Comparison of ENCODE assay signal across 10 cellular contexts in genomic region chr11:134275188-134275533, GRCh38. TPM values are rescaled to one million over a fixed set of nuclear protein-coding genes. Genes with fewer than 3 reads are reported as not detected.
A peak's percentile ranks its signal among the peaks of the same experiment; 100 is the strongest.
DNase-seq lines count a peak whose midpoint lies in the region; ATAC-seq lines count a peak whose summit lies in the region.
"Had no signal": no experiment of that assay in that cellular context is flagged by ENCODE, and none has a peak within 500 bp of the region (broad histone marks: within the 10 kb centered on the region; RNA-seq: fewer than 3 reads in every experiment).

No MANE protein-coding gene starts in this region.

- 16% methylated on average over 5 of the region's 5 CpGs for WGBS in thymus
- no CpG with 5 or more reads among the region's 5 CpGs for WGBS in mesenchymal stem cell

- H3K9me3 ChIP-seq in iPS-18c (ENCODE audit: control insufficient read depth, insufficient read depth, low read length) (no peaks in the 10 kb centered on the region), thymus (ENCODE audit: control insufficient read depth) (peaks cover 4% of the 10 kb centered on the region), mesenchymal stem cell (ENCODE audit: control insufficient read depth, low read length) (no peaks in the 10 kb centered on the region)

- H3K4ac ChIP-seq in mesenchymal stem cell (ENCODE audit: low read depth in 1 of 2, low read length in 2 of 2), result no peak overlapping the region

- H3K36me3 ChIP-seq in thymus (ENCODE audit: control insufficient read depth, insufficient read depth) (no peaks in the 10 kb centered on the region), mesenchymal stem cell (ENCODE audit: control insufficient read depth in 1 of 2, insufficient read depth in 2 of 2, low read depth in 1 of 2, low read length in 2 of 2) (no peaks in the 10 kb centered on the region)

- H3K4me3 Mint-ChIP-seq in activated T-cell treated with anti-CD3 and anti-CD28 coated beads, Interleukin-2, amount 50 U/mL, for 72 hours, result peak overlapping the region; percentile 95 to 98
- peak overlapping the region; percentile 96 for H3K4me3 Mint-ChIP-seq in activated T-helper 1 cell treated with anti-CD3 and anti-CD28 coated beads, Interleukin-12 subunit alpha, Interleukin-12 subunit beta, Interleukin-2, Interleukin-4 antibody, amounts not matched to agents 30 ng/mL and 10 ng/mL and 1 ng/mL, durations not matched to agents 14 hours and 24 hours and 36 hours

- no peaks in the 10 kb centered on the region for H3K79me1 ChIP-seq in mesenchymal stem cell (replicated peaks; ENCODE audit: low read length, poor library complexity, severe bottlenecking)

- H3K4me3 ChIP-seq in iPS-18c (ENCODE audit: insufficient read depth, low read depth, low read length) (peak overlapping the region; percentile 78), thymus (ENCODE audit: low read length) (peak overlapping the region; percentile 63), mesenchymal stem cell (ENCODE audit: insufficient read depth in 1 of 2, low read depth in 1 of 2, low read length in 2 of 2) (no peak overlapping the region)

- intact Hi-C loops in activated T-helper 1 cell treated with anti-CD3 and anti-CD28 coated beads, Interleukin-12 subunit alpha, Interleukin-12 subunit beta, Interleukin-2, Interleukin-4 antibody, amounts not matched to agents 30 ng/mL and 10 ng/mL and 1 ng/mL, durations not matched to agents 14 hours and 24 hours and 36 hours (cut with micrococcal nuclease), result loop anchor here (1.0 to 5.0 kb wide), 4 partner anchors 13 to 328 kb away; partner anchors contain the start of genes ACAD8 and THYN1

- H3K9ac ChIP-seq in mesenchymal stem cell (ENCODE audit: low read length), result no peak overlapping the region

- H2BK120ac ChIP-seq in mesenchymal stem cell (ENCODE audit: low read depth, low read length), result no peak overlapping the region

- H3K27ac ChIP-seq in thymus (ENCODE audit: low read depth) (no peak overlapping the region), mesenchymal stem cell (ENCODE audit: low read length, poor library complexity, severe bottlenecking) (no peak overlapping the region)
- H3K27ac ChIP-seq: HL-60 had no signal

- no peak overlapping the region for H3K4me2 ChIP-seq in mesenchymal stem cell (ENCODE audit: low read length, poor library complexity, severe bottlenecking)

- H3K23ac ChIP-seq in mesenchymal stem cell (ENCODE audit: low read length in 2 of 2), result no peak overlapping the region

- no peak for DNase-seq in activated T-cell treated with anti-CD3 and anti-CD28 coated beads, Interleukin-2, amount 50 U/mL, for 72 hours
- no peak for DNase-seq in activated T-cell treated with anti-CD3 and anti-CD28 coated beads, Interleukin-2, amount 50 U/mL, for 1 hour
- DNase-seq in activated T-helper 1 cell treated with anti-CD3 and anti-CD28 coated beads, Interleukin-12 subunit alpha, Interleukin-12 subunit beta, Interleukin-2, Interleukin-4 antibody, amounts not matched to agents 30 ng/mL and 10 ng/mL and 1 ng/mL, durations not matched to agents 14 hours and 24 hours and 36 hours (ENCODE audit: low spot score), result no peak
- no peak for DNase-seq in mesenchymal stem cell
- DNase-seq: T1000 had no signal

- H3K4me1 ChIP-seq in thymus (ENCODE audit: control insufficient read depth, insufficient read depth, low read length) (peaks cover 7% of the 10 kb centered on the region), mesenchymal stem cell (ENCODE audit: control insufficient read depth, insufficient read depth, low read depth, low read length) (peaks cover 17% of the 10 kb centered on the region)

- peaks cover 50% of the 10 kb centered on the region for H3K4me1 Mint-ChIP-seq in activated T-cell treated with anti-CD3 and anti-CD28 coated beads, Interleukin-2, amount 50 U/mL, for 72 hours (ENCODE audit: low read depth)
- peaks cover 59% of the 10 kb centered on the region for H3K4me1 Mint-ChIP-seq in activated T-helper 1 cell treated with anti-CD3 and anti-CD28 coated beads, Interleukin-12 subunit alpha, Interleukin-12 subunit beta, Interleukin-2, Interleukin-4 antibody, amounts not matched to agents 30 ng/mL and 10 ng/mL and 1 ng/mL, durations not matched to agents 14 hours and 24 hours and 36 hours (ENCODE audit: low read depth)

- no peaks in the 10 kb centered on the region for H3K9me3 Mint-ChIP-seq in activated T-cell treated with anti-CD3 and anti-CD28 coated beads, Interleukin-2, amount 50 U/mL, for 72 hours
- H3K9me3 Mint-ChIP-seq in activated T-helper 1 cell treated with anti-CD3 and anti-CD28 coated beads, Interleukin-12 subunit alpha, Interleukin-12 subunit beta, Interleukin-2, Interleukin-4 antibody, amounts not matched to agents 30 ng/mL and 10 ng/mL and 1 ng/mL, durations not matched to agents 14 hours and 24 hours and 36 hours, result no peaks in the 10 kb centered on the region

- no peak overlapping the region for H3K14ac ChIP-seq in mesenchymal stem cell (ENCODE audit: low read length in 2 of 2)

- H3K27me3 ChIP-seq in thymus (ENCODE audit: control insufficient read depth, insufficient read depth) (peaks cover 26% of the 10 kb centered on the region), mesenchymal stem cell (ENCODE audit: control insufficient read depth in 1 of 2, insufficient read depth in 1 of 2, low read length in 2 of 2) (peaks cover 73 to 88% of the 10 kb centered on the region in 2 experiments)

- ATAC-seq in activated T-cell treated with anti-CD3 and anti-CD28 coated beads, Interleukin-2, amount 50 U/mL, for 72 hours (replicated peaks in 1 of 2), result no peak
- ATAC-seq in GM18909 (IDR thresholded peaks at IDR 0.05; ENCODE audit: poor library complexity, unreplicated experiment), result no peak
- ATAC-seq in HG03175 (IDR thresholded peaks at IDR 0.05; ENCODE audit: unreplicated experiment), result no peak

- no peak overlapping the region for H4K8ac ChIP-seq in mesenchymal stem cell (ENCODE audit: low read length)

- H2AFZ ChIP-seq in mesenchymal stem cell (ENCODE audit: low read depth, low read length), result no peak overlapping the region

- H2AK5ac ChIP-seq in mesenchymal stem cell (ENCODE audit: low read length, severe bottlenecking), result no peak overlapping the region

- peaks cover 5 to 8% of the 10 kb centered on the region in 2 donors for H3K36me3 Mint-ChIP-seq in activated T-cell treated with anti-CD3 and anti-CD28 coated beads, Interleukin-2, amount 50 U/mL, for 72 hours (ENCODE audit: insufficient read depth in 2 of 2)
- peaks cover 17% of the 10 kb centered on the region for H3K36me3 Mint-ChIP-seq in activated T-helper 1 cell treated with anti-CD3 and anti-CD28 coated beads, Interleukin-12 subunit alpha, Interleukin-12 subunit beta, Interleukin-2, Interleukin-4 antibody, amounts not matched to agents 30 ng/mL and 10 ng/mL and 1 ng/mL, durations not matched to agents 14 hours and 24 hours and 36 hours (ENCODE audit: low read depth)

- no peak overlapping the region for H2BK15ac ChIP-seq in mesenchymal stem cell (ENCODE audit: low read depth, poor library complexity, severe bottlenecking)

- no peak overlapping the region for H2BK12ac ChIP-seq in mesenchymal stem cell (ENCODE audit: low read length in 2 of 2)

- no peak overlapping the region for H3K18ac ChIP-seq in mesenchymal stem cell (ENCODE audit: low read depth in 1 of 2, low read length in 2 of 2)

- H3K27ac Mint-ChIP-seq in activated T-cell treated with anti-CD3 and anti-CD28 coated beads, Interleukin-2, amount 50 U/mL, for 72 hours, result peak overlapping the region; percentile 97
- peak overlapping the region; percentile 93 for H3K27ac Mint-ChIP-seq in activated T-helper 1 cell treated with anti-CD3 and anti-CD28 coated beads, Interleukin-12 subunit alpha, Interleukin-12 subunit beta, Interleukin-2, Interleukin-4 antibody, amounts not matched to agents 30 ng/mL and 10 ng/mL and 1 ng/mL, durations not matched to agents 14 hours and 24 hours and 36 hours

- H2BK5ac ChIP-seq in mesenchymal stem cell (ENCODE audit: low read depth, low read length, poor library complexity, severe bottlenecking), result no peak overlapping the region

- no peak overlapping the region for H4K91ac ChIP-seq in mesenchymal stem cell (ENCODE audit: low read length)

- H3K27me3 Mint-ChIP-seq in activated T-cell treated with anti-CD3 and anti-CD28 coated beads, Interleukin-2, amount 50 U/mL, for 72 hours (ENCODE audit: low read depth), result no peaks in the 10 kb centered on the region
- H3K27me3 Mint-ChIP-seq in activated T-helper 1 cell treated with anti-CD3 and anti-CD28 coated beads, Interleukin-12 subunit alpha, Interleukin-12 subunit beta, Interleukin-2, Interleukin-4 antibody, amounts not matched to agents 30 ng/mL and 10 ng/mL and 1 ng/mL, durations not matched to agents 14 hours and 24 hours and 36 hours (ENCODE audit: insufficient read depth), result peaks cover 2% of the 10 kb centered on the region

RNA-seq across cellular contexts. Expression of gene GLB1L3, which starts 1.0 kb away (rescaled TPM):
- 10 to 100 TPM; 13.0 to 13.6 TPM for total RNA-seq in activated T-cell treated with anti-CD3 and anti-CD28 coated beads, Interleukin-2, amount 50 U/mL, for 72 hours
- total RNA-seq in activated T-helper 1 cell treated with anti-CD3 and anti-CD28 coated beads, Interleukin-12 subunit alpha, Interleukin-12 subunit beta, Interleukin-2, Interleukin-4 antibody, amounts not matched to agents 30 ng/mL and 10 ng/mL and 1 ng/mL, durations not matched to agents 14 hours and 24 hours and 36 hours, result 14.6 and 16.1 TPM in 2 replicates
- polyA plus RNA-seq in thymus, result 1.8 TPM
- not detected for polyA plus RNA-seq in mesenchymal stem cell (2013, experiment 1 of 2)
- not detected for polyA plus RNA-seq in mesenchymal stem cell (2013, experiment 2 of 2)

RNA-seq across cellular contexts. Expression of gene ACAD8, which starts 21.8 kb away (rescaled TPM):
- total RNA-seq in activated T-cell treated with anti-CD3 and anti-CD28 coated beads, Interleukin-2, amount 50 U/mL, for 72 hours, result 10 to 100 TPM; 21.6 to 24.0 TPM
- 25.6 and 26.2 TPM in 2 replicates for total RNA-seq in activated T-helper 1 cell treated with anti-CD3 and anti-CD28 coated beads, Interleukin-12 subunit alpha, Interleukin-12 subunit beta, Interleukin-2, Interleukin-4 antibody, amounts not matched to agents 30 ng/mL and 10 ng/mL and 1 ng/mL, durations not matched to agents 14 hours and 24 hours and 36 hours
- polyA plus RNA-seq in thymus, result 37.9 TPM
- 12.4 TPM for polyA plus RNA-seq in mesenchymal stem cell (2013, experiment 1 of 2)
- 12.3 TPM for polyA plus RNA-seq in mesenchymal stem cell (2013, experiment 2 of 2)

RNA-seq across cellular contexts. Expression of gene THYN1, which starts 22.0 kb away (rescaled TPM):
- 10 to 100 TPM; 70.4 to 89.0 TPM for total RNA-seq in activated T-cell treated with anti-CD3 and anti-CD28 coated beads, Interleukin-2, amount 50 U/mL, for 72 hours
- 55.0 and 58.8 TPM in 2 replicates for total RNA-seq in activated T-helper 1 cell treated with anti-CD3 and anti-CD28 coated beads, Interleukin-12 subunit alpha, Interleukin-12 subunit beta, Interleukin-2, Interleukin-4 antibody, amounts not matched to agents 30 ng/mL and 10 ng/mL and 1 ng/mL, durations not matched to agents 14 hours and 24 hours and 36 hours
- polyA plus RNA-seq in thymus, result 78.4 TPM
- 42.7 TPM for polyA plus RNA-seq in mesenchymal stem cell (2013, experiment 1 of 2)
- 42.4 TPM for polyA plus RNA-seq in mesenchymal stem cell (2013, experiment 2 of 2)

RNA-seq across cellular contexts. Expression of gene VPS26B, which starts 50.7 kb away (rescaled TPM):
- 10 to 100 TPM; 42.6 to 48.7 TPM for total RNA-seq in activated T-cell treated with anti-CD3 and anti-CD28 coated beads, Interleukin-2, amount 50 U/mL, for 72 hours
- total RNA-seq in activated T-helper 1 cell treated with anti-CD3 and anti-CD28 coated beads, Interleukin-12 subunit alpha, Interleukin-12 subunit beta, Interleukin-2, Interleukin-4 antibody, amounts not matched to agents 30 ng/mL and 10 ng/mL and 1 ng/mL, durations not matched to agents 14 hours and 24 hours and 36 hours, result 43.0 and 43.2 TPM in 2 replicates
- 27.3 TPM for polyA plus RNA-seq in thymus
- 35.7 TPM for polyA plus RNA-seq in mesenchymal stem cell (2013, experiment 1 of 2)
- 35.5 TPM for polyA plus RNA-seq in mesenchymal stem cell (2013, experiment 2 of 2)

RNA-seq across cellular contexts. Expression of gene NCAPD3, which starts 51.4 kb away (rescaled TPM):
- total RNA-seq in activated T-cell treated with anti-CD3 and anti-CD28 coated beads, Interleukin-2, amount 50 U/mL, for 72 hours, result 10 to 100 TPM; 65.8 to 75.6 TPM
- total RNA-seq in activated T-helper 1 cell treated with anti-CD3 and anti-CD28 coated beads, Interleukin-12 subunit alpha, Interleukin-12 subunit beta, Interleukin-2, Interleukin-4 antibody, amounts not matched to agents 30 ng/mL and 10 ng/mL and 1 ng/mL, durations not matched to agents 14 hours and 24 hours and 36 hours, result 103 and 107 TPM in 2 replicates
- polyA plus RNA-seq in thymus, result 7.2 TPM
- polyA plus RNA-seq in mesenchymal stem cell (2013, experiment 1 of 2), result 6.7 TPM
- 6.5 TPM for polyA plus RNA-seq in mesenchymal stem cell (2013, experiment 2 of 2)

Comparison
In these comparisons a context has a peak if more than half of its experiments do, and no peak if none do; other contexts are left out.
1. H3K4me3 ChIP-seq: peak in iPS-18c (single experiment) and thymus (single experiment); none in mesenchymal stem cell (0 of 2).